In genomic region chr20:20603339-20603990, GRCh38 we compare ENCODE assay signal across 9 cellular contexts.
DNase-seq lines count a peak whose midpoint lies in the region; ATAC-seq and TF ChIP-seq lines count a peak whose summit lies in the region.
"Had no signal": no experiment of that assay in that cellular context is flagged by ENCODE, and none has a peak within 500 bp of the region (broad histone marks: within the 10 kb centered on the region; RNA-seq: fewer than 3 reads in every experiment).

No MANE protein-coding gene starts in this region.

- ATAC-seq in GM21447 (IDR thresholded peaks at IDR 0.05; ENCODE audit: unreplicated experiment) = peak; percentile 98
- peak; percentile 97 for ATAC-seq in HG03565 (IDR thresholded peaks at IDR 0.05; ENCODE audit: unreplicated experiment)
- ATAC-seq in stimulated activated effector memory CD8-positive, alpha-beta T cell treated with anti-CD3 and anti-CD28 coated beads, Interleukin-12 subunit alpha, Interleukin-12 subunit beta, amount 100 ng/mL, for 72 hours = peak; percentile 98

- H3K4me3 ChIP-seq in neuronal stem cell (ENCODE audit: low read length in 2 of 2) = no peak overlapping the region

- H2BK15ac ChIP-seq in neuronal stem cell (ENCODE audit: low read length) = no peak overlapping the region

- peak overlapping the region; percentile 7 for H3K27ac Mint-ChIP-seq in stimulated activated effector memory CD8-positive, alpha-beta T cell treated with anti-CD3 and anti-CD28 coated beads, Interleukin-12 subunit alpha, Interleukin-12 subunit beta, amount 100 ng/mL, for 72 hours
- H3K27ac Mint-ChIP-seq in endothelial cell (ENCODE audit: unreplicated experiment) = no peak overlapping the region

- H3K4me3 Mint-ChIP-seq in stimulated activated effector memory CD8-positive, alpha-beta T cell treated with anti-CD3 and anti-CD28 coated beads, Interleukin-12 subunit alpha, Interleukin-12 subunit beta, amount 100 ng/mL, for 72 hours = no peak overlapping the region
- no peak overlapping the region for H3K4me3 Mint-ChIP-seq in endothelial cell (ENCODE audit: unreplicated experiment)

- no peak overlapping the region for H3K4me2 ChIP-seq in neuronal stem cell (ENCODE audit: insufficient read depth, low read length, poor library complexity, severe bottlenecking)

- H3K27me3 ChIP-seq in neuronal stem cell (ENCODE audit: control insufficient read depth in 3 of 3, insufficient read depth in 3 of 3, low read depth in 1 of 3, low read length in 3 of 3) = no peaks in the 10 kb centered on the region
- H3K27me3 ChIP-seq: neutrophil had no signal

- no peak overlapping the region for H2BK5ac ChIP-seq in neuronal stem cell (ENCODE audit: low read length)

- DNase-seq in GM10248 (ENCODE audit: extremely low spot score) (peak; percentile 77), SHP77 treated with DMSO at 0.1 percent for 48 hours (lab: John Stamatoyannopoulos, UW) (peak; percentile 90), Kasumi-1 (lab: John Stamatoyannopoulos, UW) (no peak), neuronal stem cell (ENCODE audit: low spot score) (no peak), endothelial cell (ENCODE audit: low spot score) (no peak)
- DNase-seq in stimulated activated effector memory CD8-positive, alpha-beta T cell treated with anti-CD3 and anti-CD28 coated beads, Interleukin-12 subunit alpha, Interleukin-12 subunit beta, amount 100 ng/mL, for 72 hours (ENCODE audit: low spot score in 2 of 2) = peak; percentile 16 to 68

- H3K36me3 ChIP-seq in neuronal stem cell (replicated peaks in 1 of 2; ENCODE audit: control insufficient read depth in 2 of 2, insufficient read depth in 2 of 2, low read length in 2 of 2) = peaks cover 4 to 21% of the 10 kb centered on the region in 2 donors

- no peaks in the 10 kb centered on the region for H3K27me3 Mint-ChIP-seq in endothelial cell (ENCODE audit: unreplicated experiment)

- H4K8ac ChIP-seq in neuronal stem cell (ENCODE audit: low read depth, low read length) = no peak overlapping the region

- H3K14ac ChIP-seq in neuronal stem cell (ENCODE audit: low read length) = no peak overlapping the region

- no peak overlapping the region for H3K27ac ChIP-seq in neuronal stem cell (replicated peaks; ENCODE audit: low read length)
- H3K27ac ChIP-seq: neutrophil had no signal

- TF ChIP-seq CTCF in GM10248 (IDR thresholded peaks at IDR 0.05; ENCODE audit: control extremely low read depth, extremely low read depth, low read depth, missing control alignments) (no peak), endothelial cell (IDR thresholded peaks at IDR 0.05; ENCODE audit: unreplicated experiment) (no peak)

- H3K9me3 ChIP-seq in neuronal stem cell (replicated peaks in 1 of 2; ENCODE audit: control insufficient read depth in 2 of 2, insufficient read depth in 1 of 2, low read depth in 1 of 2, low read length in 2 of 2) = peaks cover 0 to 1% of the 10 kb centered on the region in 2 donors
- H3K9me3 ChIP-seq: neutrophil had no signal

- H3K36me3 Mint-ChIP-seq in stimulated activated effector memory CD8-positive, alpha-beta T cell treated with anti-CD3 and anti-CD28 coated beads, Interleukin-12 subunit alpha, Interleukin-12 subunit beta, amount 100 ng/mL, for 72 hours = peaks cover 18% of the 10 kb centered on the region
- H3K36me3 Mint-ChIP-seq in endothelial cell (ENCODE audit: low read depth, unreplicated experiment) = peaks cover 7% of the 10 kb centered on the region

- CTCF ChIA-PET in GM10248 (lab: Yijun Ruan, JAX) = interaction anchor here (0.7 to 2.4 kb wide), 4 partner anchors 8 to 222 kb away, joined by 3 to 21 read pairs (median 4); no protein-coding TSS in a partner anchor

- no peak overlapping the region for H2BK120ac ChIP-seq in neuronal stem cell (ENCODE audit: low read depth, low read length)

- POLR2A ChIA-PET in GM10248 (lab: Yijun Ruan, JAX) = interaction anchor here (0.5 kb wide), 1 partner anchor 232 kb away, joined by 3 read pairs; no protein-coding TSS in a partner anchor

- H4K91ac ChIP-seq in neuronal stem cell (ENCODE audit: low read depth, low read length, poor library complexity) = no peak overlapping the region

- H3K79me1 ChIP-seq in neuronal stem cell (ENCODE audit: low read depth, low read length) = no peaks in the 10 kb centered on the region

- H3K4me1 Mint-ChIP-seq in stimulated activated effector memory CD8-positive, alpha-beta T cell treated with anti-CD3 and anti-CD28 coated beads, Interleukin-12 subunit alpha, Interleukin-12 subunit beta, amount 100 ng/mL, for 72 hours = peaks cover 31% of the 10 kb centered on the region
- H3K4me1 Mint-ChIP-seq in endothelial cell (ENCODE audit: unreplicated experiment) = peaks cover 12% of the 10 kb centered on the region

- WGBS in neuronal stem cell (ENCODE audit: extremely low coverage in 2 of 2, insufficient read length in 2 of 2, insufficient replicate concordance in 1 of 2), 2 donors = no CpG with 5 or more reads among the region's 5 CpGs

- H3K9me3 Mint-ChIP-seq in stimulated activated effector memory CD8-positive, alpha-beta T cell treated with anti-CD3 and anti-CD28 coated beads, Interleukin-12 subunit alpha, Interleukin-12 subunit beta, amount 100 ng/mL, for 72 hours = no peaks in the 10 kb centered on the region
- H3K9me3 Mint-ChIP-seq in endothelial cell (ENCODE audit: unreplicated experiment) = no peaks in the 10 kb centered on the region

- no peak overlapping the region for H3K23ac ChIP-seq in neuronal stem cell (ENCODE audit: low read depth, low read length, poor library complexity)

- no peak overlapping the region for H2AK5ac ChIP-seq in neuronal stem cell (ENCODE audit: low read depth, low read length)

- H2BK12ac ChIP-seq in neuronal stem cell (ENCODE audit: low read length) = no peak overlapping the region

- no peaks in the 10 kb centered on the region for H3K4me1 ChIP-seq in neuronal stem cell (ENCODE audit: control insufficient read depth in 2 of 2, insufficient read depth in 1 of 2, low read depth in 1 of 2, low read length in 2 of 2)

- H3K9ac ChIP-seq in neuronal stem cell (ENCODE audit: low read depth, low read length, poor library complexity) = no peak overlapping the region

- no peak overlapping the region for H2AFZ ChIP-seq in neuronal stem cell (ENCODE audit: low read length)

- no peak overlapping the region for H3K18ac ChIP-seq in neuronal stem cell (ENCODE audit: low read length)

- H3K4ac ChIP-seq in neuronal stem cell (ENCODE audit: low read length) = no peak overlapping the region

Comparison
In these comparisons a context has a peak if more than half of its experiments do, and no peak if none do; other contexts are left out.
1. DNase-seq: peak in GM10248 (single experiment), SHP77 treated with DMSO at 0.1 percent for 48 hours (single experiment) and stimulated activated effector memory CD8-positive, alpha-beta T cell treated with anti-CD3 and anti-CD28 coated beads, Interleukin-12 subunit alpha, Interleukin-12 subunit beta, amount 100 ng/mL, for 72 hours (2 of 2); none in Kasumi-1 (0 of 2), neuronal stem cell (single experiment) and endothelial cell (single experiment).
2. Peak in every context shown above with its lines, with median percentiles within 50 percentile points of each other: ATAC-seq.